In genomic region chrX:56530011-56530410, GRCh38 we compare ENCODE assay signal across 29 cellular contexts.
"Had no signal": no experiment of that assay in that cellular context is flagged by ENCODE, and none has a peak within 500 bp of the region (broad histone marks: within the 10 kb centered on the region; RNA-seq: fewer than 3 reads in every experiment).

No MANE protein-coding gene starts in this region.

- FAIRE-seq: colon, endometrium, endothelial cell of umbilical vein, frontal cortex had no signal

- H3K4me3 Mint-ChIP-seq: dendritic cell treated with granulocyte-macrophage colony-stimulating factor and Interleukin-4, amounts not matched to agents 40 ng/mL and 50 ng/mL, for 4 days; effector memory CD8-positive, alpha-beta T cell; endodermal cell had no signal

- H3K4me1 Mint-ChIP-seq: endodermal cell had no signal

- H3K36me3 ChIP-seq: colonic mucosa, esophagus muscularis mucosa, esophagus squamous epithelium, gastrocnemius medialis, gastroesophageal sphincter, heart left ventricle, heart right ventricle had no signal

- H3K27me3 ChIP-seq: colonic mucosa, esophagus muscularis mucosa, esophagus squamous epithelium, foreskin keratinocyte, gastrocnemius medialis, gastroesophageal sphincter had no signal

- DNase-seq: colonic mucosa; cortex of kidney; dermis blood vessel endothelial cell; dorsolateral prefrontal cortex; effector CD4-positive, alpha-beta T cell; effector CD8-positive, alpha-beta T cell; effector memory CD4-positive, alpha-beta T cell; effector memory CD8-positive, alpha-beta T cell; endodermal cell; erythroblast; esophagus squamous epithelium; foreskin fibroblast; foreskin keratinocyte; foreskin melanocyte; gastrocnemius medialis; glutamatergic neuron; head of caudate nucleus; heart left ventricle; heart right ventricle had no signal

- H3K27ac ChIP-seq: colonic mucosa, coronary artery, dorsolateral prefrontal cortex, epithelial cell of prostate, esophagus muscularis mucosa, esophagus squamous epithelium, foreskin keratinocyte, gastrocnemius medialis, gastroesophageal sphincter, heart left ventricle, heart right ventricle had no signal

- H3K4me1 ChIP-seq: colonic mucosa, esophagus muscularis mucosa, esophagus squamous epithelium, foreskin keratinocyte, gastrocnemius medialis, gastroesophageal sphincter, heart left ventricle, heart right ventricle had no signal

- H3K27ac Mint-ChIP-seq: dendritic cell treated with granulocyte-macrophage colony-stimulating factor and Interleukin-4, amounts not matched to agents 40 ng/mL and 50 ng/mL, for 4 days; effector memory CD8-positive, alpha-beta T cell; endodermal cell had no signal

- H3K4me3 ChIP-seq: colonic mucosa, coronary artery, dorsolateral prefrontal cortex, esophagus muscularis mucosa, esophagus squamous epithelium, gastrocnemius medialis, gastroesophageal sphincter, heart left ventricle, heart right ventricle had no signal

- H3K9me3 Mint-ChIP-seq: dendritic cell treated with granulocyte-macrophage colony-stimulating factor and Interleukin-4, amounts not matched to agents 40 ng/mL and 50 ng/mL, for 4 days; effector memory CD8-positive, alpha-beta T cell had no signal

- ATAC-seq: effector memory CD8-positive, alpha-beta T cell; esophagus mucosa; foreskin keratinocyte; gastrocnemius medialis; gastroesophageal sphincter; heart left ventricle; heart right ventricle had no signal

- H3K27me3 Mint-ChIP-seq: dendritic cell treated with granulocyte-macrophage colony-stimulating factor and Interleukin-4, amounts not matched to agents 40 ng/mL and 50 ng/mL, for 4 days had no signal

- H3K9me3 ChIP-seq: colonic mucosa, esophagus muscularis mucosa, esophagus squamous epithelium, gastrocnemius medialis, gastroesophageal sphincter had no signal
